ENCODE assay signal across 1 cellular context in the genomic region with DNA sequence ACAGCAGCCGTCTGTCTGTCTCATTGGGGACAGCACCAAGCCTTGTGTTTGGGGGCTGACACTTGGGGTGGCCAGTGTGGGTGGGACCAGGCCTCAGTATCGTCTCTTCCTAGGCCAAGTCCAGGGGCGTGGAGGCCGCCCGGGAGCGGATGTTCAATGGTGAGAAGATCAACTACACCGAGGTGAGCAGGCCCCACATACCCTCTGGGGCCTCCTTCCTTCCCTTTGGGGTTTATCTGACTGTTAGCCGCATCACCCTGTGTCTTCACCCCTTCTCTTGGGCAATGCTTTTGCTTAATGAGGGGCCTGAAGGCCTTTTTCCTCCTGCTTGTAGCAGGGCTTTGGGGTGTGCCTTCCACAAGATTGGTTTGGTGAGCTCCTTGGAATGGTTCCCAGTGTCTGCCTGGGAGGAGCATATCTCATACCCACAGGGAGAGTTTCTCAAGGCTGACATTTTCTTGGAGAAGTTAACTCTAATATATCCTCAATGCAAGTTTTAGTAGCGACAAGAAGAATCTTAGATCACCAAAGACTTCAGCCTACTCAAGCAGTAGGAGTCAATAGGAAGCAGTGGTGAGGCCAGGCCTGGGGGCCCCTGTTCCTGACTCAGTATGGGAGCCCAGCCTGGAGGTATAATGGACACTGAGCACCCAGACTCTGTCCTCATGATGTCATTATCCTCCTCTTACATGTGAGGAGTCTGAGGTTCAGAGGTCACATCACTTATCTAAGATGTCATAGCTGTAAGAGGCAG.
TF ChIP-seq lines count a peak whose summit lies in the region.

No MANE protein-coding gene starts in this region.

TF ChIP-seq in HEK293, 187 proteins besides CTCF, POLR2A, EP300 and RAD21 (continued from another document):
- TF ChIP-seq ZNF184 (tag by site-specific recombination; IDR thresholded peaks at IDR 0.05) (no peak), ZNF610 (tag by site-specific recombination; IDR thresholded peaks at IDR 0.05; ENCODE audit: borderline replicate concordance) (no peak), ZNF354C (tag by site-specific recombination; IDR thresholded peaks at IDR 0.05; ENCODE audit: borderline replicate concordance, low read depth) (no peak), ZNF521 (tag by site-specific recombination; IDR thresholded peaks at IDR 0.05) (no peak), SP2 (tag by site-specific recombination; IDR thresholded peaks at IDR 0.05) (no peak)
